ENCODE assay signal across 8 cellular contexts in the genomic region with DNA sequence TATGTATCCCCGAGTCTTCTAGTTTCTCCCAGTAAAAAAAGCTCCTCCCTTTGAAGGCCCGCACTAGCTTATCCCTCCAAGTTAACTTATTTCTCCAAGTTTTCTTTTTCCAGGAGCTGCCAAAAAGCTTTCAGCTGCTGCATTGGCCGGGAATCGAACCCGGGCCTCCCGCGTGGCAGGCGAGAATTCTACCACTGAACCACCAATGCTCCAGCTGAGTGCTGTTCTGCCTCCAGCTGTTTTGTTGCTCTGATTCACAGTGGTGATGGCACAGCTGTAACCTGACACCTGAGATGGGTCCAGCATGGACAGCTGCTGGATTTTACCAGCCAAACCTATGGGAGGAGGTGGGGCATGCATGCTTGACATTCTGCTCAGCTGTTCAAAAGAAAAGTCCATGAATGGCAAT. TPM values are rescaled to one million over a fixed set of nuclear protein-coding genes. Genes with fewer than 3 reads are reported as not detected.
DNase-seq lines count a peak whose midpoint lies in the region; ATAC-seq and TF ChIP-seq lines count a peak whose summit lies in the region.

No MANE protein-coding gene starts in this region.

- H3K36me3 ChIP-seq in NT2/D1 (ENCODE audit: insufficient read depth, insufficient read length, low read length) = peaks cover 78% of the 10 kb centered on the region
- peaks cover 34 to 83% (median 63%) of the 10 kb centered on the region in 4 donors for H3K36me3 ChIP-seq in esophagus muscularis mucosa
- H3K36me3 ChIP-seq in parathyroid adenoma (ENCODE audit: control insufficient read depth, insufficient read depth, low read length) = no peaks in the 10 kb centered on the region

- H3K9ac ChIP-seq in NT2/D1 (ENCODE audit: insufficient read length, low read depth) (no peak overlapping the region), parathyroid adenoma (no peak overlapping the region)

- peaks cover 5% of the 10 kb centered on the region for H3K79me2 ChIP-seq in parathyroid adenoma

- H3K4me3 ChIP-seq in NT2/D1 (ENCODE audit: insufficient read length, low read depth) (no peak overlapping the region), esophagus muscularis mucosa (no peak overlapping the region), parathyroid adenoma (ENCODE audit: low read depth, low read length) (peak overlapping the region; percentile 2)

- DNase-seq in GM04504 (ENCODE audit: low read depth) = peak; percentile 77
- DNase-seq in NT2/D1 (ENCODE audit: low read depth, low spot score) = peak; percentile 40
- peak; percentile 95 for DNase-seq in esophagus muscularis mucosa (ENCODE audit: extremely low spot score)
- no peak for DNase-seq in NK-92 treated with Interleukin-12 subunit alpha and Interleukin-12 subunit beta, amount 100 ng/mL, for 24 hours (lab: John Stamatoyannopoulos, UW)

- peaks cover 21% of the 10 kb centered on the region; the same call in 1 of the 2 replicates for H3K9me3 ChIP-seq in NT2/D1 (ENCODE audit: insufficient read depth, low read length)
- H3K9me3 ChIP-seq in esophagus muscularis mucosa = no peaks in the 10 kb centered on the region
- no peaks in the 10 kb centered on the region for H3K9me3 ChIP-seq in parathyroid adenoma (ENCODE audit: control insufficient read depth, low read length)

- H3K27me3 ChIP-seq in NT2/D1 (ENCODE audit: insufficient read depth, insufficient read length) (no peaks in the 10 kb centered on the region), esophagus muscularis mucosa (no peaks in the 10 kb centered on the region), parathyroid adenoma (ENCODE audit: control insufficient read depth, insufficient read depth, low read length) (no peaks in the 10 kb centered on the region)

- ATAC-seq in HG03175 (IDR thresholded peaks at IDR 0.05; ENCODE audit: unreplicated experiment) (no peak), GM21576 (IDR thresholded peaks at IDR 0.05; ENCODE audit: unreplicated experiment) (no peak), GM21447 (IDR thresholded peaks at IDR 0.05; ENCODE audit: unreplicated experiment) (no peak)

- no peak overlapping the region for H3K4me2 ChIP-seq in parathyroid adenoma (ENCODE audit: low read length)

- TF ChIP-seq EP300 in esophagus muscularis mucosa (IDR thresholded peaks at IDR 0.05) = no peak

- WGBS in esophagus muscularis mucosa = 32% methylated on average over 8 of the region's 8 CpGs

- H2AFZ ChIP-seq in parathyroid adenoma = no peak overlapping the region

- intact Hi-C loops in esophagus muscularis mucosa (cut with DNase I) = no loop called here

- no peaks in the 10 kb centered on the region for H3K4me1 ChIP-seq in NT2/D1 (ENCODE audit: insufficient read depth, insufficient read length)
- H3K4me1 ChIP-seq in esophagus muscularis mucosa = peaks cover 0 to 20% (median 14%) of the 10 kb centered on the region in 4 donors
- peaks cover 7% of the 10 kb centered on the region for H3K4me1 ChIP-seq in parathyroid adenoma

- TF ChIP-seq CTCF in esophagus muscularis mucosa (IDR thresholded peaks at IDR 0.05) = no peak
- no peak for TF ChIP-seq CTCF in parathyroid adenoma (IDR thresholded peaks at IDR 0.05)

- H3K27ac ChIP-seq in esophagus muscularis mucosa (replicated peaks in 1 of 4) (peak overlapping the region; percentile 10 to 46 (median 34)), parathyroid adenoma (peak overlapping the region; percentile 40)

- no peak for TF ChIP-seq POLR2A in esophagus muscularis mucosa (IDR thresholded peaks at IDR 0.05; ENCODE audit: low read depth)

RNA-seq across cellular contexts. Expression of a gene that starts 22.1 kb away (rescaled TPM):
- 10 to 100 TPM; 31.1 to 47.0 (median 37.0) TPM for total RNA-seq in esophagus muscularis mucosa
